1 cellular context compared by ENCODE assay signal in the genomic region with DNA sequence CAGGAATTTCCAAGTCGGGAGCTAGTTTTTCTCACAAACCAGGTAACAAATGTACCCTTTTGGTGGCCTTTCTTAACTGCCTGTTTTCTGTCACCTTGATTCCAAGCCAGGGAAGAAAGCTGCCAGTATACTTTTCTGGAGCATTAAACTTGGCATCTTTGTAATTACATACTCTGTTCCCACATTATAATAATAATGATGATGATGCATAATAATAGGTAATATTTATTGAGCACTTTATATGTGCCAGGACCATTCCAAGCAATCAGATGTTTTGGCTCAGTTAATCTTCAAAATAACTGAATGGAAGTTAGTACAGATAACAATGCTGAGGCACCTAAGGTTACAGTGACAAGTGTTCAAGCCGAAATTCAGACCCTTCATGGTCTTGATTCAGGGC.
TF ChIP-seq lines count a peak whose summit lies in the region.

No MANE protein-coding gene starts in this region.

TF ChIP-seq in K562, 482 proteins besides CTCF, POLR2A, EP300 and RAD21:
- TF ChIP-seq C11orf30 (IDR thresholded peaks at IDR 0.05; ENCODE audit: low read depth), result peak; percentile 70
- no peak for TF ChIP-seq SNIP1 (IDR thresholded peaks at IDR 0.05; ENCODE audit: low read depth)
- peak; percentile 51 for TF ChIP-seq MAFG (tag; conservative IDR thresholded peaks at IDR 0.05)
- TF ChIP-seq, protein P1, sequence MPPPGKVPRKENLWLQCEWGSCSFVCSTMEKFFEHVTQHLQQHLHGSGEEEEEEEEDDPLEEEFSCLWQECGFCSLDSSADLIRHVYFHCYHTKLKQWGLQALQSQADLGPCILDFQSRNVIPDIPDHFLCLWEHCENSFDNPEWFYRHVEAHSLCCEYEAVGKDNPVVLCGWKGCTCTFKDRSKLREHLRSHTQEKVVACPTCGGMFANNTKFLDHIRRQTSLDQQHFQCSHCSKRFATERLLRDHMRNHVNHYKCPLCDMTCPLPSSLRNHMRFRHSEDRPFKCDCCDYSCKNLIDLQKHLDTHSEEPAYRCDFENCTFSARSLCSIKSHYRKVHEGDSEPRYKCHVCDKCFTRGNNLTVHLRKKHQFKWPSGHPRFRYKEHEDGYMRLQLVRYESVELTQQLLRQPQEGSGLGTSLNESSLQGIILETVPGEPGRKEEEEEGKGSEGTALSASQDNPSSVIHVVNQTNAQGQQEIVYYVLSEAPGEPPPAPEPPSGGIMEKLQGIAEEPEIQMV (tag; conservative IDR thresholded peaks at IDR 0.05; ENCODE audit: low read depth), result no peak
- peak; percentile 83 for TF ChIP-seq ZNF316 (IDR thresholded peaks at IDR 0.05)
